ENCODE assay signal across 2 cellular contexts in the genomic region with DNA sequence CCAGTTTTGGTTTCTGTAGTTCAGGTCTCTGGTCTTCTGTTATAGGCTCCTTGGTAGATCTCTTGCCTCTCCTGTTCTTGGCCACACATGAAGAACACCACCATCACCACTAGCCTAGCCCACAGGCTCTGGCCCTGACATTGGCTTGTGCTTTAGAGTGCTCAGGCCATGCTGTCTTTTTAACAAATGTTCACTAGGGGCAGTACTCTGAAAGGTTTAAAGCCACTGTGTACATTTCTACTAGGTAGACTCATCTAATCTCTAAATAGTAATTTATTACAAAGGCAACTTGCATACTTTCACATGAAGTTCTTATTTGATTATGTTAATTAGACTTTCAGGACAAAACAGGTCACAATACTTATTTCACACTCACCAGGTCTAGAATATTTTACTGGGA.
TF ChIP-seq lines count a peak whose summit lies in the region.

No MANE protein-coding gene starts in this region.

TF ChIP-seq in SK-N-SH treated with all-trans-retinoic acid at 6 μM for 48 hours, 23 proteins besides CTCF, POLR2A, EP300 and RAD21 (continued from another document):
- TF ChIP-seq, protein P1, sequence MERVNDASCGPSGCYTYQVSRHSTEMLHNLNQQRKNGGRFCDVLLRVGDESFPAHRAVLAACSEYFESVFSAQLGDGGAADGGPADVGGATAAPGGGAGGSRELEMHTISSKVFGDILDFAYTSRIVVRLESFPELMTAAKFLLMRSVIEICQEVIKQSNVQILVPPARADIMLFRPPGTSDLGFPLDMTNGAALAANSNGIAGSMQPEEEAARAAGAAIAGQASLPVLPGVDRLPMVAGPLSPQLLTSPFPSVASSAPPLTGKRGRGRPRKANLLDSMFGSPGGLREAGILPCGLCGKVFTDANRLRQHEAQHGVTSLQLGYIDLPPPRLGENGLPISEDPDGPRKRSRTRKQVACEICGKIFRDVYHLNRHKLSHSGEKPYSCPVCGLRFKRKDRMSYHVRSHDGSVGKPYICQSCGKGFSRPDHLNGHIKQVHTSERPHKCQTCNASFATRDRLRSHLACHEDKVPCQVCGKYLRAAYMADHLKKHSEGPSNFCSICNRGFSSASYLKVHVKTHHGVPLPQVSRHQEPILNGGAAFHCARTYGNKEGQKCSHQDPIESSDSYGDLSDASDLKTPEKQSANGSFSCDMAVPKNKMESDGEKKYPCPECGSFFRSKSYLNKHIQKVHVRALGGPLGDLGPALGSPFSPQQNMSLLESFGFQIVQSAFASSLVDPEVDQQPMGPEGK (CRISPR knock-in tag; IDR thresholded peaks at IDR 0.05; ENCODE audit: borderline replicate concordance), result no peak
- TF ChIP-seq CSDC2 (CRISPR knock-in tag; IDR thresholded peaks at IDR 0.05) (no peak), OSR1 (CRISPR knock-in tag; IDR thresholded peaks at IDR 0.05) (no peak), ZFP30 (CRISPR knock-in tag; IDR thresholded peaks at IDR 0.05) (no peak), CREB5 (CRISPR knock-in tag; IDR thresholded peaks at IDR 0.05; ENCODE audit: low read depth) (no peak), BACH2 (CRISPR knock-in tag; IDR thresholded peaks at IDR 0.05; ENCODE audit: borderline replicate concordance) (no peak), PPARA (CRISPR knock-in tag; IDR thresholded peaks at IDR 0.05; ENCODE audit: borderline replicate concordance) (no peak), ARNTL (CRISPR knock-in tag; IDR thresholded peaks at IDR 0.05; ENCODE audit: borderline replicate concordance, low read depth) (no peak), ZNF70 (CRISPR knock-in tag; IDR thresholded peaks at IDR 0.05) (no peak), ZNF565 (CRISPR knock-in tag; conservative IDR thresholded peaks at IDR 0.05; ENCODE audit: low read depth) (no peak), SNAI2 (CRISPR knock-in tag; IDR thresholded peaks at IDR 0.05) (no peak)

TF ChIP-seq in HepG2, 621 proteins besides CTCF, POLR2A, EP300 and RAD21 (continued from another document):
- TF ChIP-seq, protein P2, sequence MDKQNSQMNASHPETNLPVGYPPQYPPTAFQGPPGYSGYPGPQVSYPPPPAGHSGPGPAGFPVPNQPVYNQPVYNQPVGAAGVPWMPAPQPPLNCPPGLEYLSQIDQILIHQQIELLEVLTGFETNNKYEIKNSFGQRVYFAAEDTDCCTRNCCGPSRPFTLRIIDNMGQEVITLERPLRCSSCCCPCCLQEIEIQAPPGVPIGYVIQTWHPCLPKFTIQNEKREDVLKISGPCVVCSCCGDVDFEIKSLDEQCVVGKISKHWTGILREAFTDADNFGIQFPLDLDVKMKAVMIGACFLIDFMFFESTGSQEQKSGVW (CRISPR knock-in tag; IDR thresholded peaks at IDR 0.05; ENCODE audit: borderline replicate concordance), result no peak
- no peak for TF ChIP-seq TCF12 (IDR thresholded peaks at IDR 0.05)
- no peak for TF ChIP-seq TCF12 (CRISPR knock-in tag; IDR thresholded peaks at IDR 0.05)
- TF ChIP-seq PHF21A (CRISPR knock-in tag; IDR thresholded peaks at IDR 0.05), result no peak
- no peak for TF ChIP-seq IKZF4 (CRISPR knock-in tag; IDR thresholded peaks at IDR 0.05; ENCODE audit: borderline replicate concordance, low read depth, not compliant biosample characterization)
- no peak for TF ChIP-seq NFYB (CRISPR knock-in tag; IDR thresholded peaks at IDR 0.05)
- TF ChIP-seq, protein P3, sequence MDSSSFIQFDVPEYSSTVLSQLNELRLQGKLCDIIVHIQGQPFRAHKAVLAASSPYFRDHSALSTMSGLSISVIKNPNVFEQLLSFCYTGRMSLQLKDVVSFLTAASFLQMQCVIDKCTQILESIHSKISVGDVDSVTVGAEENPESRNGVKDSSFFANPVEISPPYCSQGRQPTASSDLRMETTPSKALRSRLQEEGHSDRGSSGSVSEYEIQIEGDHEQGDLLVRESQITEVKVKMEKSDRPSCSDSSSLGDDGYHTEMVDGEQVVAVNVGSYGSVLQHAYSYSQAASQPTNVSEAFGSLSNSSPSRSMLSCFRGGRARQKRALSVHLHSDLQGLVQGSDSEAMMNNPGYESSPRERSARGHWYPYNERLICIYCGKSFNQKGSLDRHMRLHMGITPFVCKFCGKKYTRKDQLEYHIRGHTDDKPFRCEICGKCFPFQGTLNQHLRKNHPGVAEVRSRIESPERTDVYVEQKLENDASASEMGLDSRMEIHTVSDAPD (CRISPR knock-in tag; IDR thresholded peaks at IDR 0.05), result no peak
- no peak for TF ChIP-seq ZNF660 (CRISPR knock-in tag; IDR thresholded peaks at IDR 0.05; ENCODE audit: borderline replicate concordance, low read depth)
